12 cellular contexts compared by ENCODE assay signal in the genomic region with DNA sequence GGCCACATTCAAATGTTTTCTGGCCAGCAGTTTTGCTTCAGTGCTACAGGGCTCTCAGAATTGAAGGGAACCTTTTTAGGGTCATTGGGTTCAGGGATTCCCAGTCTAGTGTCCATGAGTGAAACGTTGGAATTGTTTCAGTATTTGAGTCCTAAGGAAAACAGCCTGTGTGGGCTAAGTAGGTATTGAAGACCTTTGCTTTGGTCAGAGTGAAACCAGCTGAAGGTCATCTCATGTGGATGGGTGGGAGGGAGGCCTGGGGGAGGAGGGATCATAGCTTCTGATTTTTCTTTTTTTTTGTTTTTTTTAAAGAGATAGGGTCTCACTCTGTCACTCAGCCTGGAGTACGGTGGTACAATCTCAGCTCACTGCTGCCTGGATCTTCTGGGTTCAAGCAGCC. TPM values are rescaled to one million over a fixed set of nuclear protein-coding genes. Genes with fewer than 3 reads are reported as not detected.
DNase-seq lines count a peak whose midpoint lies in the region; ATAC-seq and TF ChIP-seq lines count a peak whose summit lies in the region.
"Had no signal": no experiment of that assay in that cellular context is flagged by ENCODE, and none has a peak within 500 bp of the region (broad histone marks: within the 10 kb centered on the region; RNA-seq: fewer than 3 reads in every experiment).

No MANE protein-coding gene starts in this region.

- H3K9me3 ChIP-seq in GM23248 (ENCODE audit: low read depth): no peaks in the 10 kb centered on the region
- no peaks in the 10 kb centered on the region for H3K9me3 ChIP-seq in adrenal gland (replicated peaks in 1 of 3)
- H3K9me3 ChIP-seq in smooth muscle cell (replicated peaks; ENCODE audit: low read depth): no peaks in the 10 kb centered on the region
- H3K9me3 ChIP-seq: HAP-1 had no signal

- ATAC-seq in HG02938 (IDR thresholded peaks at IDR 0.05; ENCODE audit: unreplicated experiment): no peak

- peaks cover 0 to 8% (median 3%) of the 10 kb centered on the region in 3 donors for H3K27me3 Mint-ChIP-seq in immature natural killer cell (ENCODE audit: low read depth in 3 of 3)

- H3K36me3 ChIP-seq in GM23248 (ENCODE audit: low read depth) (no peaks in the 10 kb centered on the region), adrenal gland (replicated peaks in 1 of 2) (no peaks in the 10 kb centered on the region), smooth muscle cell (ENCODE audit: low read depth) (no peaks in the 10 kb centered on the region)
- H3K36me3 ChIP-seq: HAP-1 had no signal

- no peaks in the 10 kb centered on the region for H4K20me1 ChIP-seq in GM23248 (ENCODE audit: insufficient read depth)
- H4K20me1 ChIP-seq in smooth muscle cell (ENCODE audit: low read depth): peaks cover 69% of the 10 kb centered on the region

- H3K36me3 Mint-ChIP-seq in immature natural killer cell: peaks cover 8 to 15% (median 9%) of the 10 kb centered on the region in 3 donors

- peak overlapping the region in 5 of 6 donors; percentile 30 to 76 (median 40) for H3K27ac Mint-ChIP-seq in immature natural killer cell

- H3K4me3 Mint-ChIP-seq in immature natural killer cell: peak overlapping the region in 2 of 5 donors; percentile 23 to 44

- H3K9me3 Mint-ChIP-seq in immature natural killer cell: peaks cover 0 to 5% (median 2%) of the 10 kb centered on the region in 6 donors

- H3K4me2 ChIP-seq in GM23248 (ENCODE audit: unreplicated experiment) (peak overlapping the region; percentile 68), smooth muscle cell (peak overlapping the region; percentile 81)

- no peaks in the 10 kb centered on the region for H3K9me2 ChIP-seq in GM23248 (ENCODE audit: insufficient read depth)

- H3K27ac ChIP-seq in GM23248: peak overlapping the region; percentile 87
- peak overlapping the region in 4 of 5 donors; percentile 30 to 84 (median 62) for H3K27ac ChIP-seq in adrenal gland
- peak overlapping the region; percentile 92 for H3K27ac ChIP-seq in smooth muscle cell (ENCODE audit: low read depth)

- peak; percentile 20 for DNase-seq in GM23248
- DNase-seq in adrenal gland: no peak
- no peak for DNase-seq in immature natural killer cell
- DNase-seq in smooth muscle cell (lab: John Stamatoyannopoulos, UW; ENCODE audit: unreplicated experiment): no peak
- no peak for DNase-seq in NCI-H226
- DNase-seq in Kasumi-1 (lab: John Stamatoyannopoulos, UW): no peak
- DNase-seq in SHP77 treated with DMSO at 0.1 percent for 48 hours (lab: John Stamatoyannopoulos, UW): no peak
- DNase-seq: activated CD4-positive, CD25-positive, alpha-beta regulatory T cell treated with anti-CD3 and anti-CD28 coated beads, Interleukin-2, amount 50 U/mL, for 72 hours; KG1; NCI-H774 had no signal

- no peak for TF ChIP-seq POLR2A in adrenal gland (IDR thresholded peaks at IDR 0.05)

- H3K9ac ChIP-seq in GM23248 (peak overlapping the region; percentile 75), smooth muscle cell (ENCODE audit: low read depth) (peak overlapping the region; percentile 70)

- no peak overlapping the region for H3K4me3 ChIP-seq in GM23248
- no peak overlapping the region for H3K4me3 ChIP-seq in adrenal gland
- H3K4me3 ChIP-seq in smooth muscle cell: no peak overlapping the region
- H3K4me3 ChIP-seq: HAP-1 had no signal

- H3K79me2 ChIP-seq in GM23248 (ENCODE audit: insufficient read depth) (peaks cover 97% of the 10 kb centered on the region), smooth muscle cell (ENCODE audit: low read depth) (peaks cover 67% of the 10 kb centered on the region)

- H3K27me3 ChIP-seq in GM23248 (replicated peaks; ENCODE audit: insufficient read depth) (no peaks in the 10 kb centered on the region), adrenal gland (no peaks in the 10 kb centered on the region), smooth muscle cell (ENCODE audit: low read depth) (no peaks in the 10 kb centered on the region)

- TF ChIP-seq CTCF in adrenal gland (IDR thresholded peaks at IDR 0.05) (no peak), smooth muscle cell (IDR thresholded peaks at IDR 0.05; ENCODE audit: borderline replicate concordance, insufficient read depth, poor library complexity, severe bottlenecking) (no peak)

- WGBS in GM23248 (ENCODE audit: low coverage in 1 of 2, low lambda C conversion rate in 2 of 2, missing lambda C conversion rate in 2 of 2), 2 experiments: 13 to 40% methylated on average over 1 to 2 of the region's 2 CpGs
- WGBS in adrenal gland, 4 donors: 38 to 50% (median 45%) methylated on average over 2 of the region's 2 CpGs
- WGBS in smooth muscle cell (ENCODE audit: low lambda C conversion rate): 60% methylated on average over 2 of the region's 2 CpGs

- H3F3A ChIP-seq in GM23248 (ENCODE audit: insufficient read depth): peaks cover 32% of the 10 kb centered on the region
- H3F3A ChIP-seq in smooth muscle cell (ENCODE audit: low read depth): peaks cover 40% of the 10 kb centered on the region

- intact Hi-C loops in adrenal gland (cut with DNase I): no loop called here

- peaks cover 98 to 100% of the 10 kb centered on the region in 2 donors for H3K4me1 Mint-ChIP-seq in immature natural killer cell

- H2AFZ ChIP-seq in GM23248 (0 out of 2 replicates have a peak overlapping the region, but pooled peaks have one; percentile 16), smooth muscle cell (ENCODE audit: low read depth) (no peak overlapping the region)

- H3K4me1 ChIP-seq in GM23248 (ENCODE audit: insufficient read depth) (peaks cover 35% of the 10 kb centered on the region), adrenal gland (replicated peaks in 1 of 2) (peaks cover 49 to 61% of the 10 kb centered on the region in 2 donors), smooth muscle cell (ENCODE audit: low read depth) (peaks cover 36% of the 10 kb centered on the region)
- H3K4me1 ChIP-seq: HAP-1 had no signal

- in situ Hi-C loops in GM23248 (cut with MboI): no loop called here

RNA-seq across cellular contexts. Expression of a gene that starts 20.2 kb away (rescaled TPM):
- total RNA-seq in GM23248 (2014; rRNA removed; shearing (Covaris generic)): 13.4 and 14.2 TPM in 2 replicates
- polyA plus RNA-seq in GM23248 (2016; fragmentation: Nextera tagmentation; extraction: Ambion mirVana) (11.0 and 11.7 TPM in 2 replicates), adrenal gland (10 to 100 TPM in 1 of 3 donors, 1 to 10 TPM in 2; 7.1 to 30.4 (median 7.9) TPM), immature natural killer cell (10 to 100 TPM; 46.7 to 96.9 (median 50.4) TPM), smooth muscle cell (13.9 and 16.5 TPM in 2 replicates)
- total RNA-seq in adrenal gland (10 to 100 TPM; 13.0 to 29.2 (median 18.4) TPM), smooth muscle cell (29.3 and 32.1 TPM in 2 replicates)
